8 cellular contexts compared by ENCODE assay signal in the genomic region with DNA sequence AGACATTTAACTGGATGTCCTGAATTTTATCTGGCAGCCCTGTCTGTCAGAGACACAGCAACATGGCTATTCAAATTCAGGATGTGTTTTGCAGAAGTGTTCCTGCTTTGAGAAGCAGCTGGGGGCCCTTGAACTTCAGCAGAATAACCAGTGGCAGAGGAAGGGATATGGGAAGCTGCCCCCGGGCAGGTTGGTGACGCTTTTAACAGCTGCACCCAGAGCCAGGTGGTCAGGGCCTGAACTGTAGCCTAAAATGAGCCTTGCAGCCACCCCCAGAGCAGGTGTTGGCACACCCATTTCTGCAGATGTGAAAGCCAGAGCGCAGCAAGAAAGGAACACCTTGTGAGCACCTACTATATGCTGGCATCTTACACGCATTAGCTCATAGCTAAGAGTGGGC.
DNase-seq lines count a peak whose midpoint lies in the region; ATAC-seq and TF ChIP-seq lines count a peak whose summit lies in the region.

No MANE protein-coding gene starts in this region.

- H3K4me1 ChIP-seq in SK-N-SH (ENCODE audit: control insufficient read depth in 1 of 2, insufficient read depth in 2 of 2, low read depth in 1 of 2, low read length in 1 of 2), result peaks cover 0 to 16% of the 10 kb centered on the region in 2 experiments; a peak in 1 of 4 replicates
- peaks cover 0 to 6% (median 0%) of the 10 kb centered on the region in 4 donors for H3K4me1 ChIP-seq in Peyer's patch
- H3K4me1 ChIP-seq in thyroid gland, result peaks cover 19 to 30% of the 10 kb centered on the region in 2 donors

- H3K4me3 Mint-ChIP-seq in stimulated activated naive CD8-positive, alpha-beta T cell treated with anti-CD3 and anti-CD28 coated beads, Interleukin-15, amount 100 ng/mL, for 72 hours, result no peak overlapping the region

- H3K27ac Mint-ChIP-seq in stimulated activated naive CD8-positive, alpha-beta T cell treated with anti-CD3 and anti-CD28 coated beads, Interleukin-15, amount 100 ng/mL, for 72 hours, result no peak overlapping the region

- intact Hi-C loops in thyroid gland (cut with DNase I), result no loop called here

- CTCF ChIA-PET in SK-N-SH (lab: Yijun Ruan, JAX), result interaction anchor here (0.9 to 1.6 kb wide), 5 partner anchors 8 to 27 kb away, joined by 3 to 5 read pairs (median 4); no protein-coding TSS in a partner anchor

- H3F3A ChIP-seq in SK-N-SH (replicated peaks; ENCODE audit: insufficient read depth), result no peaks in the 10 kb centered on the region

- TF ChIP-seq EP300 in SK-N-SH (IDR thresholded peaks at IDR 0.05; ENCODE audit: borderline replicate concordance in 1 of 2, low read depth in 1 of 2, low read length in 1 of 2), result no peak

- no peaks in the 10 kb centered on the region for H3K27me3 Mint-ChIP-seq in stimulated activated naive CD8-positive, alpha-beta T cell treated with anti-CD3 and anti-CD28 coated beads, Interleukin-15, amount 100 ng/mL, for 72 hours

- H3K4me3 ChIP-seq in SK-N-SH (ENCODE audit: low read depth in 2 of 2, low read length in 1 of 2), result no peak overlapping the region
- no peak overlapping the region for H3K4me3 ChIP-seq in Peyer's patch
- H3K4me3 ChIP-seq in thyroid gland (replicated peaks in 1 of 3), result no peak overlapping the region

- peak; percentile 51 for DNase-seq in SK-N-SH
- DNase-seq in Peyer's patch, result peak; percentile 34 to 86 (median 77)
- DNase-seq in thyroid gland, result peak in 1 of 2 donors; percentile 28
- no peak for DNase-seq in stimulated activated naive CD8-positive, alpha-beta T cell treated with anti-CD3 and anti-CD28 coated beads, Interleukin-15, amount 100 ng/mL, for 72 hours
- no peak for DNase-seq in retina
- no peak for DNase-seq in NCI-H2171 (lab: John Stamatoyannopoulos, UW)

- TF ChIP-seq CTCF in SK-N-SH (IDR thresholded peaks at IDR 0.05) (no peak), Peyer's patch (IDR thresholded peaks at IDR 0.05) (no peak), thyroid gland (IDR thresholded peaks at IDR 0.05) (no peak)

- H3K4me2 ChIP-seq in SK-N-SH, result no peak overlapping the region

- H3K79me2 ChIP-seq in SK-N-SH (ENCODE audit: insufficient read depth), result no peaks in the 10 kb centered on the region

- H3K4me1 Mint-ChIP-seq in stimulated activated naive CD8-positive, alpha-beta T cell treated with anti-CD3 and anti-CD28 coated beads, Interleukin-15, amount 100 ng/mL, for 72 hours, result no peaks in the 10 kb centered on the region

- H3K36me3 ChIP-seq in SK-N-SH (replicated peaks in 1 of 2; ENCODE audit: control insufficient read depth in 1 of 2, insufficient read depth in 2 of 2, low read length in 1 of 2), result no peaks in the 10 kb centered on the region
- H3K36me3 ChIP-seq in Peyer's patch, result no peaks in the 10 kb centered on the region
- no peaks in the 10 kb centered on the region for H3K36me3 ChIP-seq in thyroid gland

- no peaks in the 10 kb centered on the region for H3K27me3 ChIP-seq in SK-N-SH (ENCODE audit: insufficient read depth)
- H3K27me3 ChIP-seq in Peyer's patch, result no peaks in the 10 kb centered on the region
- H3K27me3 ChIP-seq in thyroid gland, result no peaks in the 10 kb centered on the region

- TF ChIP-seq RAD21 in SK-N-SH (IDR thresholded peaks at IDR 0.05; ENCODE audit: low read length), result no peak; the same call in 1 of the 2 replicates

- TF ChIP-seq POLR2A in Peyer's patch (IDR thresholded peaks at IDR 0.05) (no peak), thyroid gland (IDR thresholded peaks at IDR 0.05) (no peak)

- ATAC-seq in SK-N-SH treated with all-trans-retinoic acid at 6 μM for 48 hours (no peak), HG03108 (IDR thresholded peaks at IDR 0.05; ENCODE audit: unreplicated experiment) (peak; percentile 62)
- ATAC-seq in stimulated activated naive CD8-positive, alpha-beta T cell treated with anti-CD3 and anti-CD28 coated beads, Interleukin-15, amount 100 ng/mL, for 72 hours, result no peak

- H3K27ac ChIP-seq in SK-N-SH (ENCODE audit: low read depth in 2 of 2, low read length in 1 of 2), result peak overlapping the region in 1 of 2 experiments; percentile 71; a peak in 2 of 4 replicates
- H3K27ac ChIP-seq in Peyer's patch, result peak overlapping the region in 2 of 4 donors; percentile 35 to 46
- H3K27ac ChIP-seq in thyroid gland, result peak overlapping the region; percentile 44 to 73 (median 56)

- no peaks in the 10 kb centered on the region for H3K9me3 Mint-ChIP-seq in stimulated activated naive CD8-positive, alpha-beta T cell treated with anti-CD3 and anti-CD28 coated beads, Interleukin-15, amount 100 ng/mL, for 72 hours

- no peaks in the 10 kb centered on the region for H3K9me2 ChIP-seq in SK-N-SH

- H2AFZ ChIP-seq in SK-N-SH (ENCODE audit: low read depth), result 0 out of 2 replicates have a peak overlapping the region, but pooled peaks have one; percentile 37

- H3K9ac ChIP-seq in SK-N-SH, result no peak overlapping the region

- no peaks in the 10 kb centered on the region for H4K20me1 ChIP-seq in SK-N-SH (ENCODE audit: insufficient read depth)

- WGBS in SK-N-SH (ENCODE audit: low lambda C conversion rate), result 67% methylated on average over 3 of the region's 4 CpGs
- 36 to 59% methylated on average over 4 of the region's 4 CpGs for WGBS in thyroid gland, 2 donors

- POLR2A ChIA-PET in SK-N-SH (lab: Yijun Ruan, JAX), result interaction anchor here (0.9 kb wide), 1 partner anchor 24 kb away, joined by 4 read pairs; no protein-coding TSS in a partner anchor

- no peaks in the 10 kb centered on the region for H3K9me3 ChIP-seq in SK-N-SH
- H3K9me3 ChIP-seq in Peyer's patch, result no peaks in the 10 kb centered on the region
- no peaks in the 10 kb centered on the region for H3K9me3 ChIP-seq in thyroid gland

TF ChIP-seq in SK-N-SH, 30 proteins besides CTCF, POLR2A, EP300 and RAD21 (continues in another document):
- TF ChIP-seq, protein P1, sequence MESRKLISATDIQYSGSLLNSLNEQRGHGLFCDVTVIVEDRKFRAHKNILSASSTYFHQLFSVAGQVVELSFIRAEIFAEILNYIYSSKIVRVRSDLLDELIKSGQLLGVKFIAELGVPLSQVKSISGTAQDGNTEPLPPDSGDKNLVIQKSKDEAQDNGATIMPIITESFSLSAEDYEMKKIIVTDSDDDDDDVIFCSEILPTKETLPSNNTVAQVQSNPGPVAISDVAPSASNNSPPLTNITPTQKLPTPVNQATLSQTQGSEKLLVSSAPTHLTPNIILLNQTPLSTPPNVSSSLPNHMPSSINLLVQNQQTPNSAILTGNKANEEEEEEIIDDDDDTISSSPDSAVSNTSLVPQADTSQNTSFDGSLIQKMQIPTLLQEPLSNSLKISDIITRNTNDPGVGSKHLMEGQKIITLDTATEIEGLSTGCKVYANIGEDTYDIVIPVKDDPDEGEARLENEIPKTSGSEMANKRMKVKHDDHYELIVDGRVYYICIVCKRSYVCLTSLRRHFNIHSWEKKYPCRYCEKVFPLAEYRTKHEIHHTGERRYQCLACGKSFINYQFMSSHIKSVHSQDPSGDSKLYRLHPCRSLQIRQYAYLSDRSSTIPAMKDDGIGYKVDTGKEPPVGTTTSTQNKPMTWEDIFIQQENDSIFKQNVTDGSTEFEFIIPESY (IDR thresholded peaks at IDR 0.05; ENCODE audit: borderline replicate concordance, low read depth), result no peak
- TF ChIP-seq YY1 (IDR thresholded peaks at IDR 0.05; ENCODE audit: low read depth), result no peak
- TF ChIP-seq, protein P2, sequence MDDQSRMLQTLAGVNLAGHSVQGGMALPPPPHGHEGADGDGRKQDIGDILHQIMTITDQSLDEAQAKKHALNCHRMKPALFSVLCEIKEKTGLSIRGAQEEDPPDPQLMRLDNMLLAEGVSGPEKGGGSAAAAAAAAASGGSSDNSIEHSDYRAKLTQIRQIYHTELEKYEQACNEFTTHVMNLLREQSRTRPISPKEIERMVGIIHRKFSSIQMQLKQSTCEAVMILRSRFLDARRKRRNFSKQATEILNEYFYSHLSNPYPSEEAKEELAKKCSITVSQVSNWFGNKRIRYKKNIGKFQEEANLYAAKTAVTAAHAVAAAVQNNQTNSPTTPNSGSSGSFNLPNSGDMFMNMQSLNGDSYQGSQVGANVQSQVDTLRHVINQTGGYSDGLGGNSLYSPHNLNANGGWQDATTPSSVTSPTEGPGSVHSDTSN (IDR thresholded peaks at IDR 0.05), result no peak

TF ChIP-seq in SK-N-SH treated with all-trans-retinoic acid at 6 μM for 48 hours, 23 proteins besides CTCF, POLR2A, EP300 and RAD21 (continues in another document):
- TF ChIP-seq ISL1 (CRISPR knock-in tag; IDR thresholded peaks at IDR 0.05) (no peak), CSDC2 (CRISPR knock-in tag; IDR thresholded peaks at IDR 0.05) (no peak), ZFP3 (CRISPR knock-in tag; IDR thresholded peaks at IDR 0.05) (no peak), SNAI2 (CRISPR knock-in tag; IDR thresholded peaks at IDR 0.05) (no peak), ARNTL (CRISPR knock-in tag; IDR thresholded peaks at IDR 0.05; ENCODE audit: borderline replicate concordance, low read depth) (no peak), ZNF565 (CRISPR knock-in tag; conservative IDR thresholded peaks at IDR 0.05; ENCODE audit: low read depth) (no peak), GLIS3 (CRISPR knock-in tag; IDR thresholded peaks at IDR 0.05) (no peak)
- TF ChIP-seq, protein P3, sequence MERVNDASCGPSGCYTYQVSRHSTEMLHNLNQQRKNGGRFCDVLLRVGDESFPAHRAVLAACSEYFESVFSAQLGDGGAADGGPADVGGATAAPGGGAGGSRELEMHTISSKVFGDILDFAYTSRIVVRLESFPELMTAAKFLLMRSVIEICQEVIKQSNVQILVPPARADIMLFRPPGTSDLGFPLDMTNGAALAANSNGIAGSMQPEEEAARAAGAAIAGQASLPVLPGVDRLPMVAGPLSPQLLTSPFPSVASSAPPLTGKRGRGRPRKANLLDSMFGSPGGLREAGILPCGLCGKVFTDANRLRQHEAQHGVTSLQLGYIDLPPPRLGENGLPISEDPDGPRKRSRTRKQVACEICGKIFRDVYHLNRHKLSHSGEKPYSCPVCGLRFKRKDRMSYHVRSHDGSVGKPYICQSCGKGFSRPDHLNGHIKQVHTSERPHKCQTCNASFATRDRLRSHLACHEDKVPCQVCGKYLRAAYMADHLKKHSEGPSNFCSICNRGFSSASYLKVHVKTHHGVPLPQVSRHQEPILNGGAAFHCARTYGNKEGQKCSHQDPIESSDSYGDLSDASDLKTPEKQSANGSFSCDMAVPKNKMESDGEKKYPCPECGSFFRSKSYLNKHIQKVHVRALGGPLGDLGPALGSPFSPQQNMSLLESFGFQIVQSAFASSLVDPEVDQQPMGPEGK (CRISPR knock-in tag; IDR thresholded peaks at IDR 0.05; ENCODE audit: borderline replicate concordance), result no peak
- TF ChIP-seq, protein P4, sequence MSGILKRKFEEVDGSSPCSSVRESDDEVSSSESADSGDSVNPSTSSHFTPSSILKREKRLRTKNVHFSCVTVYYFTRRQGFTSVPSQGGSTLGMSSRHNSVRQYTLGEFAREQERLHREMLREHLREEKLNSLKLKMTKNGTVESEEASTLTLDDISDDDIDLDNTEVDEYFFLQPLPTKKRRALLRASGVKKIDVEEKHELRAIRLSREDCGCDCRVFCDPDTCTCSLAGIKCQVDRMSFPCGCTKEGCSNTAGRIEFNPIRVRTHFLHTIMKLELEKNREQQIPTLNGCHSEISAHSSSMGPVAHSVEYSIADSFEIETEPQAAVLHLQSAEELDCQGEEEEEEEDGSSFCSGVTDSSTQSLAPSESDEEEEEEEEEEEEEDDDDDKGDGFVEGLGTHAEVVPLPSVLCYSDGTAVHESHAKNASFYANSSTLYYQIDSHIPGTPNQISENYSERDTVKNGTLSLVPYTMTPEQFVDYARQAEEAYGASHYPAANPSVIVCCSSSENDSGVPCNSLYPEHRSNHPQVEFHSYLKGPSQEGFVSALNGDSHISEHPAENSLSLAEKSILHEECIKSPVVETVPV (CRISPR knock-in tag; IDR thresholded peaks at IDR 0.05), result no peak

Comparison
In these comparisons a context has a peak if more than half of its experiments do, and no peak if none do; other contexts are left out.
1. DNase-seq: peak in SK-N-SH (single experiment) and Peyer's patch (3 of 3); none in stimulated activated naive CD8-positive, alpha-beta T cell treated with anti-CD3 and anti-CD28 coated beads, Interleukin-15, amount 100 ng/mL, for 72 hours (0 of 2), retina (single experiment) and NCI-H2171 (single experiment).